In the genomic region with DNA sequence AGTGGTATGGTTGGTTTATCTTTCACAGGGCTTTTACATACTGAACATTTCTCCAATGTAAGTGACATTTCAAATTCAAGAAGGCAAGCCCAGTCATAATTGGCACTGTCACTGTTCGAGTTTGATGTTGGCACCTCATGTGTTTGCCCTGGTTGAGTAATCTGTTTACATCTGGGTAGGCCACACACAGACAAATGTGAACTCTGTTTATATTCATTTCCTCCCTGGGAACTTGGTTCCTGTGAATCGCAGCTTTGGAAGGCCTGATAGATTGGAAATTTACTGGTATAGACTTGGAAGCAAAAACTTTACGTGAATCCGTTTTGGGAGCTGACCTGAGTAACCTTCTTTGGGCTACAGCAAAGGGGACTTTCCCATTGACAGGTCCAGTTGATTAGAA, we compare ENCODE assay signal across 2 cellular contexts.
A peak's percentile ranks its signal among the peaks of the same experiment; 100 is the strongest.
TF ChIP-seq lines count a peak whose summit lies in the region.

No MANE protein-coding gene starts in this region.

TF ChIP-seq in liver, 16 proteins besides CTCF, POLR2A, EP300 and RAD21:
- peak; percentile 94 for TF ChIP-seq FOXA2 (IDR thresholded peaks at IDR 0.05)
- peak; percentile 41 to 77 for TF ChIP-seq RXRA (IDR thresholded peaks at IDR 0.05)
- TF ChIP-seq FOXA1 (IDR thresholded peaks at IDR 0.05), result peak; percentile 69
- TF ChIP-seq HNF4A (conservative IDR thresholded peaks at IDR 0.05), result peak; percentile 35 to 73
- no peak for TF ChIP-seq HNF4G (IDR thresholded peaks at IDR 0.05)
- TF ChIP-seq, protein P1, sequence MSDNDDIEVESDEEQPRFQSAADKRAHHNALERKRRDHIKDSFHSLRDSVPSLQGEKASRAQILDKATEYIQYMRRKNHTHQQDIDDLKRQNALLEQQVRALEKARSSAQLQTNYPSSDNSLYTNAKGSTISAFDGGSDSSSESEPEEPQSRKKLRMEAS (IDR thresholded peaks at IDR 0.05), result peak; percentile 62
- TF ChIP-seq SP1 (IDR thresholded peaks at IDR 0.05), result peak; percentile 35
- peak; percentile 63 for TF ChIP-seq YY1 (IDR thresholded peaks at IDR 0.05)
- peak; percentile 25 to 65 for TF ChIP-seq JUND (IDR thresholded peaks at IDR 0.05)
- no peak for TF ChIP-seq EGR1 (IDR thresholded peaks at IDR 0.05; ENCODE audit: low read depth in 2 of 2)
- TF ChIP-seq, protein P2, sequence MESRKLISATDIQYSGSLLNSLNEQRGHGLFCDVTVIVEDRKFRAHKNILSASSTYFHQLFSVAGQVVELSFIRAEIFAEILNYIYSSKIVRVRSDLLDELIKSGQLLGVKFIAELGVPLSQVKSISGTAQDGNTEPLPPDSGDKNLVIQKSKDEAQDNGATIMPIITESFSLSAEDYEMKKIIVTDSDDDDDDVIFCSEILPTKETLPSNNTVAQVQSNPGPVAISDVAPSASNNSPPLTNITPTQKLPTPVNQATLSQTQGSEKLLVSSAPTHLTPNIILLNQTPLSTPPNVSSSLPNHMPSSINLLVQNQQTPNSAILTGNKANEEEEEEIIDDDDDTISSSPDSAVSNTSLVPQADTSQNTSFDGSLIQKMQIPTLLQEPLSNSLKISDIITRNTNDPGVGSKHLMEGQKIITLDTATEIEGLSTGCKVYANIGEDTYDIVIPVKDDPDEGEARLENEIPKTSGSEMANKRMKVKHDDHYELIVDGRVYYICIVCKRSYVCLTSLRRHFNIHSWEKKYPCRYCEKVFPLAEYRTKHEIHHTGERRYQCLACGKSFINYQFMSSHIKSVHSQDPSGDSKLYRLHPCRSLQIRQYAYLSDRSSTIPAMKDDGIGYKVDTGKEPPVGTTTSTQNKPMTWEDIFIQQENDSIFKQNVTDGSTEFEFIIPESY (IDR thresholded peaks at IDR 0.05), result peak; percentile 63
- TF ChIP-seq, protein P3, sequence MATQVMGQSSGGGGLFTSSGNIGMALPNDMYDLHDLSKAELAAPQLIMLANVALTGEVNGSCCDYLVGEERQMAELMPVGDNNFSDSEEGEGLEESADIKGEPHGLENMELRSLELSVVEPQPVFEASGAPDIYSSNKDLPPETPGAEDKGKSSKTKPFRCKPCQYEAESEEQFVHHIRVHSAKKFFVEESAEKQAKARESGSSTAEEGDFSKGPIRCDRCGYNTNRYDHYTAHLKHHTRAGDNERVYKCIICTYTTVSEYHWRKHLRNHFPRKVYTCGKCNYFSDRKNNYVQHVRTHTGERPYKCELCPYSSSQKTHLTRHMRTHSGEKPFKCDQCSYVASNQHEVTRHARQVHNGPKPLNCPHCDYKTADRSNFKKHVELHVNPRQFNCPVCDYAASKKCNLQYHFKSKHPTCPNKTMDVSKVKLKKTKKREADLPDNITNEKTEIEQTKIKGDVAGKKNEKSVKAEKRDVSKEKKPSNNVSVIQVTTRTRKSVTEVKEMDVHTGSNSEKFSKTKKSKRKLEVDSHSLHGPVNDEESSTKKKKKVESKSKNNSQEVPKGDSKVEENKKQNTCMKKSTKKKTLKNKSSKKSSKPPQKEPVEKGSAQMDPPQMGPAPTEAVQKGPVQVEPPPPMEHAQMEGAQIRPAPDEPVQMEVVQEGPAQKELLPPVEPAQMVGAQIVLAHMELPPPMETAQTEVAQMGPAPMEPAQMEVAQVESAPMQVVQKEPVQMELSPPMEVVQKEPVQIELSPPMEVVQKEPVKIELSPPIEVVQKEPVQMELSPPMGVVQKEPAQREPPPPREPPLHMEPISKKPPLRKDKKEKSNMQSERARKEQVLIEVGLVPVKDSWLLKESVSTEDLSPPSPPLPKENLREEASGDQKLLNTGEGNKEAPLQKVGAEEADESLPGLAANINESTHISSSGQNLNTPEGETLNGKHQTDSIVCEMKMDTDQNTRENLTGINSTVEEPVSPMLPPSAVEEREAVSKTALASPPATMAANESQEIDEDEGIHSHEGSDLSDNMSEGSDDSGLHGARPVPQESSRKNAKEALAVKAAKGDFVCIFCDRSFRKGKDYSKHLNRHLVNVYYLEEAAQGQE (IDR thresholded peaks at IDR 0.05), result peak; percentile 17
- TF ChIP-seq, protein P4, sequence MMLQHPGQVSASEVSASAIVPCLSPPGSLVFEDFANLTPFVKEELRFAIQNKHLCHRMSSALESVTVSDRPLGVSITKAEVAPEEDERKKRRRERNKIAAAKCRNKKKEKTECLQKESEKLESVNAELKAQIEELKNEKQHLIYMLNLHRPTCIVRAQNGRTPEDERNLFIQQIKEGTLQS (IDR thresholded peaks at IDR 0.05), result no peak
- no peak for TF ChIP-seq TAF1 (conservative IDR thresholded peaks at IDR 0.05)
- peak in 1 of 2 donors; percentile 59 for TF ChIP-seq GABPA (IDR thresholded peaks at IDR 0.05 in 1 of 2, conservative IDR thresholded peaks at IDR 0.05 in 1 of 2)
- TF ChIP-seq NR2F2 (IDR thresholded peaks at IDR 0.05), result no peak

TF ChIP-seq in HepG2, 621 proteins besides CTCF, POLR2A, EP300 and RAD21:
- TF ChIP-seq ZNF816 (CRISPR knock-in tag; IDR thresholded peaks at IDR 0.05; ENCODE audit: borderline replicate concordance) (no peak), GLI4 (CRISPR knock-in tag; IDR thresholded peaks at IDR 0.05; ENCODE audit: borderline replicate concordance) (no peak)
- TF ChIP-seq, protein P5, sequence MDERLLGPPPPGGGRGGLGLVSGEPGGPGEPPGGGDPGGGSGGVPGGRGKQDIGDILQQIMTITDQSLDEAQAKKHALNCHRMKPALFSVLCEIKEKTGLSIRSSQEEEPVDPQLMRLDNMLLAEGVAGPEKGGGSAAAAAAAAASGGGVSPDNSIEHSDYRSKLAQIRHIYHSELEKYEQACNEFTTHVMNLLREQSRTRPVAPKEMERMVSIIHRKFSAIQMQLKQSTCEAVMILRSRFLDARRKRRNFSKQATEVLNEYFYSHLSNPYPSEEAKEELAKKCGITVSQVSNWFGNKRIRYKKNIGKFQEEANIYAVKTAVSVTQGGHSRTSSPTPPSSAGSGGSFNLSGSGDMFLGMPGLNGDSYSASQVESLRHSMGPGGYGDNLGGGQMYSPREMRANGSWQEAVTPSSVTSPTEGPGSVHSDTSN (CRISPR knock-in tag; IDR thresholded peaks at IDR 0.05), result no peak
- TF ChIP-seq, protein P6, sequence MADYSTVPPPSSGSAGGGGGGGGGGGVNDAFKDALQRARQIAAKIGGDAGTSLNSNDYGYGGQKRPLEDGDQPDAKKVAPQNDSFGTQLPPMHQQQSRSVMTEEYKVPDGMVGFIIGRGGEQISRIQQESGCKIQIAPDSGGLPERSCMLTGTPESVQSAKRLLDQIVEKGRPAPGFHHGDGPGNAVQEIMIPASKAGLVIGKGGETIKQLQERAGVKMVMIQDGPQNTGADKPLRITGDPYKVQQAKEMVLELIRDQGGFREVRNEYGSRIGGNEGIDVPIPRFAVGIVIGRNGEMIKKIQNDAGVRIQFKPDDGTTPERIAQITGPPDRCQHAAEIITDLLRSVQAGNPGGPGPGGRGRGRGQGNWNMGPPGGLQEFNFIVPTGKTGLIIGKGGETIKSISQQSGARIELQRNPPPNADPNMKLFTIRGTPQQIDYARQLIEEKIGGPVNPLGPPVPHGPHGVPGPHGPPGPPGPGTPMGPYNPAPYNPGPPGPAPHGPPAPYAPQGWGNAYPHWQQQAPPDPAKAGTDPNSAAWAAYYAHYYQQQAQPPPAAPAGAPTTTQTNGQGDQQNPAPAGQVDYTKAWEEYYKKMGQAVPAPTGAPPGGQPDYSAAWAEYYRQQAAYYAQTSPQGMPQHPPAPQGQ (CRISPR knock-in tag; IDR thresholded peaks at IDR 0.05; ENCODE audit: borderline replicate concordance), result no peak
- TF ChIP-seq, protein P7, sequence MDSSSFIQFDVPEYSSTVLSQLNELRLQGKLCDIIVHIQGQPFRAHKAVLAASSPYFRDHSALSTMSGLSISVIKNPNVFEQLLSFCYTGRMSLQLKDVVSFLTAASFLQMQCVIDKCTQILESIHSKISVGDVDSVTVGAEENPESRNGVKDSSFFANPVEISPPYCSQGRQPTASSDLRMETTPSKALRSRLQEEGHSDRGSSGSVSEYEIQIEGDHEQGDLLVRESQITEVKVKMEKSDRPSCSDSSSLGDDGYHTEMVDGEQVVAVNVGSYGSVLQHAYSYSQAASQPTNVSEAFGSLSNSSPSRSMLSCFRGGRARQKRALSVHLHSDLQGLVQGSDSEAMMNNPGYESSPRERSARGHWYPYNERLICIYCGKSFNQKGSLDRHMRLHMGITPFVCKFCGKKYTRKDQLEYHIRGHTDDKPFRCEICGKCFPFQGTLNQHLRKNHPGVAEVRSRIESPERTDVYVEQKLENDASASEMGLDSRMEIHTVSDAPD (CRISPR knock-in tag; IDR thresholded peaks at IDR 0.05), result no peak
